Comparison of ENCODE assay signal across 14 cellular contexts in genomic region chr2:179037807-179038206, GRCh38. TPM values are rescaled to one million over a fixed set of nuclear protein-coding genes. Genes with fewer than 3 reads are reported as not detected.
DNase-seq lines count a peak whose midpoint lies in the region; ATAC-seq lines count a peak whose summit lies in the region.
"Had no signal": no experiment of that assay in that cellular context is flagged by ENCODE, and none has a peak within 500 bp of the region (broad histone marks: within the 10 kb centered on the region; RNA-seq: fewer than 3 reads in every experiment).

No MANE protein-coding gene starts in this region.

- peaks cover 7% of the 10 kb centered on the region for H3K9me3 Mint-ChIP-seq in activated T-helper 17 cell treated with anti-CD3 and anti-CD28 coated beads, Interleukin-2, amount 50 U/mL, for 72 hours

- no peaks in the 10 kb centered on the region for H3K27me3 Mint-ChIP-seq in activated T-helper 17 cell treated with anti-CD3 and anti-CD28 coated beads, Interleukin-2, amount 50 U/mL, for 72 hours

- no peaks in the 10 kb centered on the region for H3K4me1 Mint-ChIP-seq in activated T-helper 17 cell treated with anti-CD3 and anti-CD28 coated beads, Interleukin-2, amount 50 U/mL, for 72 hours

- no peak overlapping the region for H3K4me3 Mint-ChIP-seq in activated T-helper 17 cell treated with anti-CD3 and anti-CD28 coated beads, Interleukin-2, amount 50 U/mL, for 72 hours
- H3K4me3 Mint-ChIP-seq: activated CD4-positive, alpha-beta memory T cell treated with anti-CD3 and anti-CD28 coated beads, Interleukin-2, amount 10 ng/mL, durations not matched to agents 7 days and 5 days had no signal

- H3K27ac Mint-ChIP-seq in activated T-helper 17 cell treated with anti-CD3 and anti-CD28 coated beads, Interleukin-2, amount 50 U/mL, for 72 hours, result no peak overlapping the region
- H3K27ac Mint-ChIP-seq: activated CD4-positive, alpha-beta memory T cell treated with anti-CD3 and anti-CD28 coated beads, Interleukin-2, amount 10 ng/mL, durations not matched to agents 7 days and 5 days had no signal

- no peaks in the 10 kb centered on the region for H3K36me3 Mint-ChIP-seq in activated T-helper 17 cell treated with anti-CD3 and anti-CD28 coated beads, Interleukin-2, amount 50 U/mL, for 72 hours (ENCODE audit: low read depth)

- peak; percentile 51 to 75 for ATAC-seq in activated CD4-positive, CD25-positive, alpha-beta regulatory T cell treated with anti-CD3 and anti-CD28 coated beads, Interleukin-2, amount 50 U/mL, for 24 hours
- peak; percentile 68 for ATAC-seq in GM21360 (IDR thresholded peaks at IDR 0.05; ENCODE audit: unreplicated experiment)
- ATAC-seq in HG02884 (IDR thresholded peaks at IDR 0.05; ENCODE audit: unreplicated experiment), result peak; percentile 67
- peak; percentile 19 for ATAC-seq in activated T-helper 17 cell treated with anti-CD3 and anti-CD28 coated beads, Interleukin-2, amount 50 U/mL, for 72 hours (replicated peaks)
- ATAC-seq: esophagus mucosa had no signal

- DNase-seq in activated CD4-positive, CD25-positive, alpha-beta regulatory T cell (lab: John Stamatoyannopoulos, UW), result no peak
- DNase-seq in NCI-H2107 treated with DMSO at 0.1 percent for 48 hours (lab: John Stamatoyannopoulos, UW; ENCODE audit: unreplicated experiment), result no peak
- DNase-seq in GM19240 (ENCODE audit: insufficient read length, low spot score), result no peak
- DNase-seq in NCI-H2196 treated with DMSO at 0.1 percent for 48 hours (lab: John Stamatoyannopoulos, UW; ENCODE audit: unreplicated experiment), result no peak
- DNase-seq: activated CD4-positive, alpha-beta memory T cell treated with anti-CD3 and anti-CD28 coated beads, Interleukin-2, amount 10 ng/mL, durations not matched to agents 7 days and 5 days; adrenal gland; NCI-H1417; occipital lobe; stomach had no signal

RNA-seq across cellular contexts. Expression of gene CCDC141, which starts 12.1 kb away (rescaled TPM):
- 1 to 10 TPM; 1.9 to 2.1 TPM for total RNA-seq in activated T-helper 17 cell treated with anti-CD3 and anti-CD28 coated beads, Interleukin-2, amount 50 U/mL, for 72 hours
